In genomic region chr4:88284378-88285234, GRCh38 we compare ENCODE assay signal across 8 cellular contexts. TPM values are rescaled to one million over a fixed set of nuclear protein-coding genes. Genes with fewer than 3 reads are reported as not detected.
A peak's percentile ranks its signal among the peaks of the same experiment; 100 is the strongest.
DNase-seq lines count a peak whose midpoint lies in the region; ATAC-seq and TF ChIP-seq lines count a peak whose summit lies in the region.

PPM1K (minus strand) TSS chr4:88284561; CDS start chr4:88278583, 5,978 bp downstream.

- dilution Hi-C loops in mammary epithelial cell (cut with HindIII; ENCODE audit: low sequenced_read_pairs) = no loop called here

- CTCF ChIA-PET in AG04449 (lab: Yijun Ruan, JAX) (interaction anchor here (0.6 to 2.3 kb wide), 8 partner anchors 12 to 230 kb away, joined by 3 to 6 read pairs (median 4); no protein-coding TSS in a partner anchor), mammary epithelial cell (lab: Charles Lee; ENCODE audit: low non-redundant PET) (interaction anchor here (0.7 to 0.8 kb wide), 3 partner anchors 251 to 1350 kb away, joined by 3 to 5 read pairs (median 4); partner anchors contain the start of gene AFF1)

- peak within 1 kb of the TSS; percentile 74 for H3K27ac ChIP-seq in WERI-Rb-1
- H3K27ac ChIP-seq in mammary epithelial cell (ENCODE audit: insufficient read depth, low read depth, low read length) = peak within 1 kb of the TSS; percentile 82
- H3K27ac ChIP-seq in iPS-20b (ENCODE audit: low read length) = peak within 1 kb of the TSS; percentile 15
- H3K27ac ChIP-seq in skin epidermis = peak within 1 kb of the TSS; percentile 55 to 96 (median 91)

- no peaks in the 10 kb centered on the region for H3K36me3 ChIP-seq in WERI-Rb-1
- H3K36me3 ChIP-seq in mammary epithelial cell (ENCODE audit: insufficient read depth, low read length) = no peaks in the 10 kb centered on the region
- H3K36me3 ChIP-seq in iPS-20b (ENCODE audit: insufficient read depth, low read depth, low read length) = no peaks in the 10 kb centered on the region

- peaks cover 8% of the 10 kb centered on the region for H3K4me1 ChIP-seq in mammary epithelial cell (ENCODE audit: insufficient read depth, low read length)
- H3K4me1 ChIP-seq in iPS-20b (ENCODE audit: insufficient read depth, low read length) = no peaks in the 10 kb centered on the region

- BruUV-seq in mammary epithelial cell (replicated peaks; lab: Mats Ljungman, UMichigan) = TSS peak; percentile 27

- H4K20me1 ChIP-seq in mammary epithelial cell (ENCODE audit: insufficient read depth, low read length) = no peaks in the 10 kb centered on the region

- ATAC-seq in GM18873 (IDR thresholded peaks at IDR 0.05; ENCODE audit: low FRiP score, unreplicated experiment) (peak; percentile 84), HG03139 (IDR thresholded peaks at IDR 0.05; ENCODE audit: unreplicated experiment) (peak; percentile 80)

- intact Hi-C loops in mammary epithelial cell (cut with micrococcal nuclease) = loop anchor here (2.0 to 5.0 kb wide), 4 partner anchors 83 to 376 kb away; partner anchors contain the start of genes HERC5 and PYURF

- POLR2A ChIA-PET in AG04449 (lab: Yijun Ruan, JAX) = interaction anchor here (0.5 to 0.9 kb wide), 4 partner anchors 11 to 1482 kb away, joined by 3 to 10 read pairs (median 3); partner anchors contain the start of gene PYURF

- under 1% methylated on average over 24 of the region's 56 CpGs for WGBS in mammary epithelial cell (ENCODE audit: low coverage, missing lambda C conversion rate)

- H3K9me3 ChIP-seq in WERI-Rb-1 (ENCODE audit: severe bottlenecking) = no peaks in the 10 kb centered on the region
- H3K9me3 ChIP-seq in mammary epithelial cell (replicated peaks; ENCODE audit: insufficient read depth, low read length) = no peaks in the 10 kb centered on the region
- H3K9me3 ChIP-seq in iPS-20b (ENCODE audit: insufficient read depth, low read depth, low read length) = no peaks in the 10 kb centered on the region

- H3K4me2 ChIP-seq in mammary epithelial cell (ENCODE audit: insufficient read depth, low read depth, low read length) = peak within 1 kb of the TSS; percentile 89

- H2AFZ ChIP-seq in mammary epithelial cell (ENCODE audit: low read depth, low read length) = peak within 1 kb of the TSS; percentile 95

- in situ Hi-C loops in mammary epithelial cell (cut with MboI; ENCODE audit: low sequenced_read_pairs in 2 of 2) = no loop called here

- peaks cover 24% of the 10 kb centered on the region for H3K79me2 ChIP-seq in mammary epithelial cell (ENCODE audit: insufficient read depth, low read length)

- H3K9ac ChIP-seq in mammary epithelial cell (ENCODE audit: insufficient read depth, low read length) (peak within 1 kb of the TSS; percentile 88), iPS-20b (ENCODE audit: low read depth, low read length) (peak within 1 kb of the TSS; percentile 89; the same call in 1 of the 2 replicates)

- DNase-seq in AG04449 (ENCODE audit: low read depth, low spot score) (peak; percentile 92), NCI-H2227 (lab: John Stamatoyannopoulos, UW; ENCODE audit: unreplicated experiment) (peak; percentile 96), WERI-Rb-1 (peak; percentile 98), mammary epithelial cell (peak; percentile 99)

- TF ChIP-seq CTCF in AG04449 (IDR thresholded peaks at IDR 0.05; ENCODE audit: insufficient read depth, low read length, missing control alignments) = peak; percentile 32
- TF ChIP-seq CTCF in WERI-Rb-1 (IDR thresholded peaks at IDR 0.05; ENCODE audit: low read depth, low read length) = no peak
- peak in 1 of 2 donors; percentile 26 for TF ChIP-seq CTCF in mammary epithelial cell (conservative IDR thresholded peaks at IDR 0.05 in 1 of 2, IDR thresholded peaks at IDR 0.05 in 1 of 2; ENCODE audit: extremely low read depth in 1 of 2, insufficient read depth in 1 of 2, low read depth in 1 of 2, low read length in 2 of 2)

- H3K4me3 ChIP-seq in AG04449 (ENCODE audit: low read depth, low read length) (peak within 1 kb of the TSS; percentile 80), WERI-Rb-1 (ENCODE audit: low read depth, low read length) (peak within 1 kb of the TSS; percentile 88), mammary epithelial cell (replicated peaks in 1 of 3; ENCODE audit: insufficient read depth in 1 of 3, low read depth in 2 of 3, low read length in 3 of 3) (peak within 1 kb of the TSS; percentile 62 to 80 (median 79)), iPS-20b (ENCODE audit: low read length) (peak within 1 kb of the TSS; percentile 89), skin epidermis (peak within 1 kb of the TSS; percentile 73 to 92 (median 78))

- H3K27me3 ChIP-seq in WERI-Rb-1 (ENCODE audit: insufficient read depth, low read depth, severe bottlenecking) (no peaks in the 10 kb centered on the region), mammary epithelial cell (ENCODE audit: insufficient read depth, low read length) (no peaks in the 10 kb centered on the region), iPS-20b (ENCODE audit: insufficient read depth, low read length) (peaks cover 29% of the 10 kb centered on the region; the same call in 1 of the 2 replicates)

RNA-seq across cellular contexts. Expression of gene PPM1K, which starts in this region (rescaled TPM):
- 10 to 100 TPM; 10.2 to 13.6 TPM for total RNA-seq in mammary epithelial cell
- 7.7 TPM for polyA plus RNA-seq in mammary epithelial cell
- polyA minus RNA-seq in mammary epithelial cell = 29.4 TPM

Comparison
In these comparisons a context has a peak if more than half of its experiments do, and no peak if none do; other contexts are left out.
1. Peak in every context shown above with its lines: DNase-seq, ATAC-seq, H3K4me3 ChIP-seq and H3K27ac ChIP-seq.
2. H3K27ac ChIP-seq: peak in every context shown above with its lines; median percentile 91 in skin epidermis; 82 in mammary epithelial cell; 74 in WERI-Rb-1; 15 in iPS-20b.